In genomic region chr21:26800001-26800400, GRCh38 we compare ENCODE assay signal across 1 cellular context.
TF ChIP-seq lines count a peak whose summit lies in the region.

No MANE protein-coding gene starts in this region.

TF ChIP-seq in IMR-90, 13 proteins besides CTCF, POLR2A, EP300 and RAD21 (continued from another document):
- TF ChIP-seq USF2 (IDR thresholded peaks at IDR 0.05; ENCODE audit: low read depth, low read length), result no peak
- no peak for TF ChIP-seq FOS (IDR thresholded peaks at IDR 0.05; ENCODE audit: low read depth, low read length)
- no peak for TF ChIP-seq RFX5 (IDR thresholded peaks at IDR 0.05; ENCODE audit: low read depth, low read length)
TF ChIP-seq in IMR-90: peak in this region for 0.
